1 cellular context compared by ENCODE assay signal in genomic region chr1:235968837-235969236, GRCh38.
A peak's percentile ranks its signal among the peaks of the same experiment; 100 is the strongest.
TF ChIP-seq lines count a peak whose summit lies in the region.

No MANE protein-coding gene starts in this region.

TF ChIP-seq in K562, 482 proteins besides CTCF, POLR2A, EP300 and RAD21:
- TF ChIP-seq, protein P1, sequence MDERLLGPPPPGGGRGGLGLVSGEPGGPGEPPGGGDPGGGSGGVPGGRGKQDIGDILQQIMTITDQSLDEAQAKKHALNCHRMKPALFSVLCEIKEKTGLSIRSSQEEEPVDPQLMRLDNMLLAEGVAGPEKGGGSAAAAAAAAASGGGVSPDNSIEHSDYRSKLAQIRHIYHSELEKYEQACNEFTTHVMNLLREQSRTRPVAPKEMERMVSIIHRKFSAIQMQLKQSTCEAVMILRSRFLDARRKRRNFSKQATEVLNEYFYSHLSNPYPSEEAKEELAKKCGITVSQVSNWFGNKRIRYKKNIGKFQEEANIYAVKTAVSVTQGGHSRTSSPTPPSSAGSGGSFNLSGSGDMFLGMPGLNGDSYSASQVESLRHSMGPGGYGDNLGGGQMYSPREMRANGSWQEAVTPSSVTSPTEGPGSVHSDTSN (CRISPR knock-in tag; IDR thresholded peaks at IDR 0.05; ENCODE audit: low read depth) = no peak
- TF ChIP-seq, protein P1 (tag; conservative IDR thresholded peaks at IDR 0.05; ENCODE audit: low read depth) = peak; percentile 54
- TF ChIP-seq ELF2 (CRISPR knock-in tag; IDR thresholded peaks at IDR 0.05) = no peak
- TF ChIP-seq, protein P2, sequence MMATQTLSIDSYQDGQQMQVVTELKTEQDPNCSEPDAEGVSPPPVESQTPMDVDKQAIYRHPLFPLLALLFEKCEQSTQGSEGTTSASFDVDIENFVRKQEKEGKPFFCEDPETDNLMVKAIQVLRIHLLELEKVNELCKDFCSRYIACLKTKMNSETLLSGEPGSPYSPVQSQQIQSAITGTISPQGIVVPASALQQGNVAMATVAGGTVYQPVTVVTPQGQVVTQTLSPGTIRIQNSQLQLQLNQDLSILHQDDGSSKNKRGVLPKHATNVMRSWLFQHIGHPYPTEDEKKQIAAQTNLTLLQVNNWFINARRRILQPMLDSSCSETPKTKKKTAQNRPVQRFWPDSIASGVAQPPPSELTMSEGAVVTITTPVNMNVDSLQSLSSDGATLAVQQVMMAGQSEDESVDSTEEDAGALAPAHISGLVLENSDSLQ (IDR thresholded peaks at IDR 0.05) = 0 out of 2 replicates have a peak, but pooled peaks have one; percentile 11
